2 cellular contexts compared by ENCODE assay signal in the genomic region with DNA sequence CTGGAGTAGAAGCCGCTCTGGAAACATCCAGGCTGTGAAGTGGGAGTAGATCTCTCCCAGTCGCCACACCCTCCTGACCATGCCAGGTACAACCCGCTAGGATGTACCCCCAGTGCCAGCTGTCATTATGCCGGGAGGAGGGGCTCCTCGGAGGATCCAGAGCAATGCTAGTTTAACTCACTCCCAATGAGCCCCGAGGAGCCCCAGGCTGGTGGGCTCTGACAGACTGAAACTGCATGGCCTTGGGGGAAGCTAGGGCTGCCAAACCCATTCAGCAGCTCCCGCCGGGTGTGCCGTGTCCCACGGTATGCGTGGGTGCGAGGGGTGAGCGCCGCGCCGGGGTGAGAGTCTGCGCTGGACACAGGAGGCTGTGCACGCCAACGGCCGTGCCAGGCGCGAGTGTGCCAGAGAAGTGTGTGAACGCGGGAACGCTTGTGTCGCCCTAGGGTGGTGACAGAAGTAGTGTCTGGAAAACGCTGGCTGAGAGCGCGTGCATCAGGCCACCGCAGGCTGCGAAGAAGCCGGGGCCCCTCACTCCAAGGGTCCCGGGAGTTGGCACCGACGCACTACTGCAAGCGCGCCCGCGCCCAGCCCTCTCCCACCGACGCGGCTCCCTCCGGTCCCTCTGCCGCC.
TF ChIP-seq lines count a peak whose summit lies in the region.

No MANE protein-coding gene starts in this region.

TF ChIP-seq in liver, 16 proteins besides CTCF, POLR2A, EP300 and RAD21 (continued from another document):
- TF ChIP-seq, protein P1, sequence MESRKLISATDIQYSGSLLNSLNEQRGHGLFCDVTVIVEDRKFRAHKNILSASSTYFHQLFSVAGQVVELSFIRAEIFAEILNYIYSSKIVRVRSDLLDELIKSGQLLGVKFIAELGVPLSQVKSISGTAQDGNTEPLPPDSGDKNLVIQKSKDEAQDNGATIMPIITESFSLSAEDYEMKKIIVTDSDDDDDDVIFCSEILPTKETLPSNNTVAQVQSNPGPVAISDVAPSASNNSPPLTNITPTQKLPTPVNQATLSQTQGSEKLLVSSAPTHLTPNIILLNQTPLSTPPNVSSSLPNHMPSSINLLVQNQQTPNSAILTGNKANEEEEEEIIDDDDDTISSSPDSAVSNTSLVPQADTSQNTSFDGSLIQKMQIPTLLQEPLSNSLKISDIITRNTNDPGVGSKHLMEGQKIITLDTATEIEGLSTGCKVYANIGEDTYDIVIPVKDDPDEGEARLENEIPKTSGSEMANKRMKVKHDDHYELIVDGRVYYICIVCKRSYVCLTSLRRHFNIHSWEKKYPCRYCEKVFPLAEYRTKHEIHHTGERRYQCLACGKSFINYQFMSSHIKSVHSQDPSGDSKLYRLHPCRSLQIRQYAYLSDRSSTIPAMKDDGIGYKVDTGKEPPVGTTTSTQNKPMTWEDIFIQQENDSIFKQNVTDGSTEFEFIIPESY (IDR thresholded peaks at IDR 0.05): no peak
- TF ChIP-seq TAF1 (conservative IDR thresholded peaks at IDR 0.05): no peak
- TF ChIP-seq FOXA2 (IDR thresholded peaks at IDR 0.05): no peak
- no peak for TF ChIP-seq JUND (IDR thresholded peaks at IDR 0.05)
- TF ChIP-seq NR2F2 (IDR thresholded peaks at IDR 0.05): no peak
- no peak for TF ChIP-seq GABPA (IDR thresholded peaks at IDR 0.05 in 1 of 2, conservative IDR thresholded peaks at IDR 0.05 in 1 of 2)
- TF ChIP-seq, protein P2, sequence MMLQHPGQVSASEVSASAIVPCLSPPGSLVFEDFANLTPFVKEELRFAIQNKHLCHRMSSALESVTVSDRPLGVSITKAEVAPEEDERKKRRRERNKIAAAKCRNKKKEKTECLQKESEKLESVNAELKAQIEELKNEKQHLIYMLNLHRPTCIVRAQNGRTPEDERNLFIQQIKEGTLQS (IDR thresholded peaks at IDR 0.05): no peak
- TF ChIP-seq, protein P3, sequence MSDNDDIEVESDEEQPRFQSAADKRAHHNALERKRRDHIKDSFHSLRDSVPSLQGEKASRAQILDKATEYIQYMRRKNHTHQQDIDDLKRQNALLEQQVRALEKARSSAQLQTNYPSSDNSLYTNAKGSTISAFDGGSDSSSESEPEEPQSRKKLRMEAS (IDR thresholded peaks at IDR 0.05): no peak
- TF ChIP-seq HNF4A (conservative IDR thresholded peaks at IDR 0.05): no peak
- TF ChIP-seq, protein P4, sequence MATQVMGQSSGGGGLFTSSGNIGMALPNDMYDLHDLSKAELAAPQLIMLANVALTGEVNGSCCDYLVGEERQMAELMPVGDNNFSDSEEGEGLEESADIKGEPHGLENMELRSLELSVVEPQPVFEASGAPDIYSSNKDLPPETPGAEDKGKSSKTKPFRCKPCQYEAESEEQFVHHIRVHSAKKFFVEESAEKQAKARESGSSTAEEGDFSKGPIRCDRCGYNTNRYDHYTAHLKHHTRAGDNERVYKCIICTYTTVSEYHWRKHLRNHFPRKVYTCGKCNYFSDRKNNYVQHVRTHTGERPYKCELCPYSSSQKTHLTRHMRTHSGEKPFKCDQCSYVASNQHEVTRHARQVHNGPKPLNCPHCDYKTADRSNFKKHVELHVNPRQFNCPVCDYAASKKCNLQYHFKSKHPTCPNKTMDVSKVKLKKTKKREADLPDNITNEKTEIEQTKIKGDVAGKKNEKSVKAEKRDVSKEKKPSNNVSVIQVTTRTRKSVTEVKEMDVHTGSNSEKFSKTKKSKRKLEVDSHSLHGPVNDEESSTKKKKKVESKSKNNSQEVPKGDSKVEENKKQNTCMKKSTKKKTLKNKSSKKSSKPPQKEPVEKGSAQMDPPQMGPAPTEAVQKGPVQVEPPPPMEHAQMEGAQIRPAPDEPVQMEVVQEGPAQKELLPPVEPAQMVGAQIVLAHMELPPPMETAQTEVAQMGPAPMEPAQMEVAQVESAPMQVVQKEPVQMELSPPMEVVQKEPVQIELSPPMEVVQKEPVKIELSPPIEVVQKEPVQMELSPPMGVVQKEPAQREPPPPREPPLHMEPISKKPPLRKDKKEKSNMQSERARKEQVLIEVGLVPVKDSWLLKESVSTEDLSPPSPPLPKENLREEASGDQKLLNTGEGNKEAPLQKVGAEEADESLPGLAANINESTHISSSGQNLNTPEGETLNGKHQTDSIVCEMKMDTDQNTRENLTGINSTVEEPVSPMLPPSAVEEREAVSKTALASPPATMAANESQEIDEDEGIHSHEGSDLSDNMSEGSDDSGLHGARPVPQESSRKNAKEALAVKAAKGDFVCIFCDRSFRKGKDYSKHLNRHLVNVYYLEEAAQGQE (IDR thresholded peaks at IDR 0.05): no peak
- no peak for TF ChIP-seq YY1 (IDR thresholded peaks at IDR 0.05)
- no peak for TF ChIP-seq HNF4G (IDR thresholded peaks at IDR 0.05)
- TF ChIP-seq FOXA1 (IDR thresholded peaks at IDR 0.05): no peak
- no peak for TF ChIP-seq EGR1 (IDR thresholded peaks at IDR 0.05; ENCODE audit: low read depth in 2 of 2)

TF ChIP-seq in HepG2, 621 proteins besides CTCF, POLR2A, EP300 and RAD21 (continued from another document):
- TF ChIP-seq, protein P5, sequence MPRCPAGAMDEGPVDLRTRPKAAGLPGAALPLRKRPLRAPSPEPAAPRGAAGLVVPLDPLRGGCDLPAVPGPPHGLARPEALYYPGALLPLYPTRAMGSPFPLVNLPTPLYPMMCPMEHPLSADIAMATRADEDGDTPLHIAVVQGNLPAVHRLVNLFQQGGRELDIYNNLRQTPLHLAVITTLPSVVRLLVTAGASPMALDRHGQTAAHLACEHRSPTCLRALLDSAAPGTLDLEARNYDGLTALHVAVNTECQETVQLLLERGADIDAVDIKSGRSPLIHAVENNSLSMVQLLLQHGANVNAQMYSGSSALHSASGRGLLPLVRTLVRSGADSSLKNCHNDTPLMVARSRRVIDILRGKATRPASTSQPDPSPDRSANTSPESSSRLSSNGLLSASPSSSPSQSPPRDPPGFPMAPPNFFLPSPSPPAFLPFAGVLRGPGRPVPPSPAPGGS (CRISPR knock-in tag; IDR thresholded peaks at IDR 0.05): no peak
- TF ChIP-seq ZBTB8A (CRISPR knock-in tag; IDR thresholded peaks at IDR 0.05; ENCODE audit: borderline replicate concordance, low read depth) (no peak), ZNF557 (CRISPR knock-in tag; IDR thresholded peaks at IDR 0.05) (no peak), HMG20A (CRISPR knock-in tag; IDR thresholded peaks at IDR 0.05; ENCODE audit: borderline replicate concordance) (no peak), CHD2 (IDR thresholded peaks at IDR 0.05; ENCODE audit: low read depth, low read length) (no peak), GZF1 (CRISPR knock-in tag; IDR thresholded peaks at IDR 0.05) (no peak), ZZZ3 (CRISPR knock-in tag; IDR thresholded peaks at IDR 0.05; ENCODE audit: borderline replicate concordance) (no peak), ZNF274 (CRISPR knock-in tag; IDR thresholded peaks at IDR 0.05) (no peak)
- TF ChIP-seq, protein P6, sequence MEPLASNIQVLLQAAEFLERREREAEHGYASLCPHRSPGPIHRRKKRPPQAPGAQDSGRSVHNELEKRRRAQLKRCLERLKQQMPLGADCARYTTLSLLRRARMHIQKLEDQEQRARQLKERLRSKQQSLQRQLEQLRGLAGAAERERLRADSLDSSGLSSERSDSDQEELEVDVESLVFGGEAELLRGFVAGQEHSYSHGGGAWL (CRISPR knock-in tag; IDR thresholded peaks at IDR 0.05): no peak
- TF ChIP-seq, protein P7, sequence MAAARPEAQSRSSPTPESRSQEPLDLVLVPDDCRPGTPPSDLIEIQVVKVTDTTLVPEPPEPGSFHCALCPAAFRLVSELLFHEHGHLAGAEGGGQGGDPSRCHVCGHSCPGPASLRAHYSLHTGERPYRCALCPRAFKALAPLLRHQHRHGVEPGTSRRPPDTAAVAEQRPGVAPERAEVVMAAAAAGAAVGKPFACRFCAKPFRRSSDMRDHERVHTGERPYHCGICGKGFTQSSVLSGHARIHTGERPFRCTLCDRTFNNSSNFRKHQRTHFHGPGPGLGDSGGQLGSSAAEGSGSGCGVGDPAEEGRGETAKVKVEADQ (CRISPR knock-in tag; IDR thresholded peaks at IDR 0.05; ENCODE audit: borderline replicate concordance): no peak
TF ChIP-seq in HepG2: peak in this region for 0.
